ENCODE assay signal across 1 cellular context in genomic region chr1:89761901-89762300, GRCh38.
TF ChIP-seq lines count a peak whose summit lies in the region.

No MANE protein-coding gene starts in this region.

TF ChIP-seq in HepG2, 621 proteins besides CTCF, POLR2A, EP300 and RAD21 (continued from another document):
- TF ChIP-seq AGO1 (IDR thresholded peaks at IDR 0.05; ENCODE audit: low read depth, low read length, poor library complexity, severe bottlenecking), result no peak
- TF ChIP-seq PAF1 (CRISPR knock-in tag; IDR thresholded peaks at IDR 0.05), result no peak
- TF ChIP-seq ZMYM2 (CRISPR knock-in tag; IDR thresholded peaks at IDR 0.05), result no peak
- TF ChIP-seq GPN1 (CRISPR knock-in tag; IDR thresholded peaks at IDR 0.05; ENCODE audit: borderline replicate concordance), result no peak
- TF ChIP-seq ZNF230 (CRISPR knock-in tag; IDR thresholded peaks at IDR 0.05), result no peak
- TF ChIP-seq, protein P1, sequence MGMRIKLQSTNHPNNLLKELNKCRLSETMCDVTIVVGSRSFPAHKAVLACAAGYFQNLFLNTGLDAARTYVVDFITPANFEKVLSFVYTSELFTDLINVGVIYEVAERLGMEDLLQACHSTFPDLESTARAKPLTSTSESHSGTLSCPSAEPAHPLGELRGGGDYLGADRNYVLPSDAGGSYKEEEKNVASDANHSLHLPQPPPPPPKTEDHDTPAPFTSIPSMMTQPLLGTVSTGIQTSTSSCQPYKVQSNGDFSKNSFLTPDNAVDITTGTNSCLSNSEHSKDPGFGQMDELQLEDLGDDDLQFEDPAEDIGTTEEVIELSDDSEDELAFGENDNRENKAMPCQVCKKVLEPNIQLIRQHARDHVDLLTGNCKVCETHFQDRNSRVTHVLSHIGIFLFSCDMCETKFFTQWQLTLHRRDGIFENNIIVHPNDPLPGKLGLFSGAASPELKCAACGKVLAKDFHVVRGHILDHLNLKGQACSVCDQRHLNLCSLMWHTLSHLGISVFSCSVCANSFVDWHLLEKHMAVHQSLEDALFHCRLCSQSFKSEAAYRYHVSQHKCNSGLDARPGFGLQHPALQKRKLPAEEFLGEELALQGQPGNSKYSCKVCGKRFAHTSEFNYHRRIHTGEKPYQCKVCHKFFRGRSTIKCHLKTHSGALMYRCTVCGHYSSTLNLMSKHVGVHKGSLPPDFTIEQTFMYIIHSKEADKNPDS (CRISPR knock-in tag; IDR thresholded peaks at IDR 0.05), result no peak
- TF ChIP-seq ATF4 (CRISPR knock-in tag; IDR thresholded peaks at IDR 0.05), result no peak
- TF ChIP-seq ZNF644 (CRISPR knock-in tag; IDR thresholded peaks at IDR 0.05; ENCODE audit: low read depth), result no peak
- no peak for TF ChIP-seq HNRNPH1 (optimal IDR thresholded peaks at IDR 0.05; ENCODE audit: low read depth, low read length)
- no peak for TF ChIP-seq JDP2 (CRISPR knock-in tag; IDR thresholded peaks at IDR 0.05; ENCODE audit: borderline replicate concordance)
